In the genomic region with DNA sequence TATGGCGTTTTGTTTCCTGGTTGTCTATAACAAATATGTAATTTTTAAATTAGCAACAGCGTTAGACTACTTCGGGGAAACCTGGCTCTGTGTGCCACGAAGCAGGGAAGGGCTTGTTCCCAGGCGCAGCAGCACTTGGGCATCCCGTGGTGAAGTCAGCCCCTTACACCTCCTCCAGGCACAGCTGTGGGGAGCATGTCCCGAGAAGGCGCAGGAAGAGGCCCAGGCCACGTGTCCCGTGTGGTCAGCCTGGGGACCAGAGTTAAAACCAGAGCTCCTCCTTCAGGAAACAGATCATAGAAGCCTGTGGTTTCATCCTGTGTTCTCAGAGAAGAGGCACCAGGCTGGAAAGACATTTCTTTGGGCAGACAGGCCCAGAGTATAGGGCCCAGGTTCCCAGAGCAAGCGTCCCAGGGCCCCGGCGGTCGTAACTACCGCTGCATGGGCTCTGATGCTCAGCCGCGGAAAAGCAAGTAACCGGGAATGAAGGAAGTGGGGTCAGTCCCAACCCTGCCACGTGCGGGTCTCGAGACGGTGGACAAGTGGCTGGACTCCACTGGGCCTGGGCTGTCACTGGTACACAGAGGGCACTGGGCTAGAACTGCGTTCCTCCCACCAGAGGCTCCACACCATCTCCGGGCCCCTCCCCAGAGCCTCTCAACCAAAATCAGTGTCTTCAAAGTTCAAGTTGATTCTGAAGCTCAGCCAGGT, we compare ENCODE assay signal across 2 cellular contexts.
A peak's percentile ranks its signal among the peaks of the same experiment; 100 is the strongest.
TF ChIP-seq lines count a peak whose summit lies in the region.

No MANE protein-coding gene starts in this region.

TF ChIP-seq in A549, 52 proteins besides CTCF, POLR2A, EP300 and RAD21 (continued from another document):
- TF ChIP-seq, protein P1, sequence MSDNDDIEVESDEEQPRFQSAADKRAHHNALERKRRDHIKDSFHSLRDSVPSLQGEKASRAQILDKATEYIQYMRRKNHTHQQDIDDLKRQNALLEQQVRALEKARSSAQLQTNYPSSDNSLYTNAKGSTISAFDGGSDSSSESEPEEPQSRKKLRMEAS (IDR thresholded peaks at IDR 0.05), result peak; percentile 85

TF ChIP-seq in GM12878, 131 proteins besides CTCF, POLR2A, EP300 and RAD21 (continued from another document):
- TF ChIP-seq, protein P2, sequence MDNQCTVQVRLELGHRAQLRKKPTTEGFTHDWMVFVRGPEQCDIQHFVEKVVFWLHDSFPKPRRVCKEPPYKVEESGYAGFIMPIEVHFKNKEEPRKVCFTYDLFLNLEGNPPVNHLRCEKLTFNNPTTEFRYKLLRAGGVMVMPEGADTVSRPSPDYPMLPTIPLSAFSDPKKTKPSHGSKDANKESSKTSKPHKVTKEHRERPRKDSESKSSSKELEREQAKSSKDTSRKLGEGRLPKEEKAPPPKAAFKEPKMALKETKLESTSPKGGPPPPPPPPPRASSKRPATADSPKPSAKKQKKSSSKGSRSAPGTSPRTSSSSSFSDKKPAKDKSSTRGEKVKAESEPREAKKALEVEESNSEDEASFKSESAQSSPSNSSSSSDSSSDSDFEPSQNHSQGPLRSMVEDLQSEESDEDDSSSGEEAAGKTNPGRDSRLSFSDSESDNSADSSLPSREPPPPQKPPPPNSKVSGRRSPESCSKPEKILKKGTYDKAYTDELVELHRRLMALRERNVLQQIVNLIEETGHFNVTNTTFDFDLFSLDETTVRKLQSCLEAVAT (IDR thresholded peaks at IDR 0.05), result no peak
- TF ChIP-seq BHLHE40 (IDR thresholded peaks at IDR 0.05; ENCODE audit: borderline replicate concordance in 1 of 2, low read depth in 2 of 2, low read length in 1 of 2) (peak; percentile 17 to 31; a peak in 3 of 4 replicates), ZZZ3 (IDR thresholded peaks at IDR 0.05; ENCODE audit: control insufficient read depth, insufficient read length, low read depth) (no peak), MTA2 (IDR thresholded peaks at IDR 0.05; ENCODE audit: low read depth) (no peak), BMI1 (IDR thresholded peaks at IDR 0.05; ENCODE audit: borderline replicate concordance) (no peak), HDAC6 (IDR thresholded peaks at IDR 0.05; ENCODE audit: unreplicated experiment) (no peak), LARP7 (IDR thresholded peaks at IDR 0.05) (no peak), SMC3 (IDR thresholded peaks at IDR 0.05; ENCODE audit: borderline replicate concordance, low read length) (peak; percentile 17), IKZF1 (conservative IDR thresholded peaks at IDR 0.05) (peak; percentile 58; the same call in 1 of the 2 replicates), EED (IDR thresholded peaks at IDR 0.05; ENCODE audit: low read depth) (peak; percentile 69), ZNF384 (IDR thresholded peaks at IDR 0.05; ENCODE audit: borderline replicate concordance, low read depth, low read length) (no peak), TCF7 (IDR thresholded peaks at IDR 0.05; ENCODE audit: borderline replicate concordance) (no peak), NFIC (IDR thresholded peaks at IDR 0.05; ENCODE audit: low read depth, low read length) (no peak), NBN (IDR thresholded peaks at IDR 0.05) (0 out of 2 replicates have a peak, but pooled peaks have one; percentile 26), SMAD5 (IDR thresholded peaks at IDR 0.05; ENCODE audit: low read depth) (no peak), SPI1 (IDR thresholded peaks at IDR 0.05; ENCODE audit: borderline replicate concordance, insufficient read depth, low read depth, low read length) (no peak), SRF (IDR thresholded peaks at IDR 0.05; ENCODE audit: low read depth in 2 of 2, low read length in 2 of 2) (no peak), IKZF2 (IDR thresholded peaks at IDR 0.05) (peak in 1 of 2 experiments; percentile 59; a peak in 3 of 4 replicates), POU2F2 (IDR thresholded peaks at IDR 0.05; ENCODE audit: borderline replicate concordance, low read depth, low read length) (no peak), MXI1 (IDR thresholded peaks at IDR 0.05; ENCODE audit: low read depth, low read length) (peak; percentile 57; the same call in 1 of the 2 replicates), NR2C2 (IDR thresholded peaks at IDR 0.05; ENCODE audit: borderline replicate concordance, control insufficient read depth, insufficient read length, low read depth) (no peak), POLR2AphosphoS5 (IDR thresholded peaks at IDR 0.05; ENCODE audit: low read length) (peak; percentile 51), TCF12 (IDR thresholded peaks at IDR 0.05; ENCODE audit: low read depth, low read length) (0 out of 2 replicates have a peak, but pooled peaks have one; percentile 13), SP1 (IDR thresholded peaks at IDR 0.05; ENCODE audit: low read depth, low read length) (no peak), PML (IDR thresholded peaks at IDR 0.05; ENCODE audit: low read length) (no peak), KDM1A (IDR thresholded peaks at IDR 0.05; ENCODE audit: borderline replicate concordance) (no peak)
- TF ChIP-seq, protein P3, sequence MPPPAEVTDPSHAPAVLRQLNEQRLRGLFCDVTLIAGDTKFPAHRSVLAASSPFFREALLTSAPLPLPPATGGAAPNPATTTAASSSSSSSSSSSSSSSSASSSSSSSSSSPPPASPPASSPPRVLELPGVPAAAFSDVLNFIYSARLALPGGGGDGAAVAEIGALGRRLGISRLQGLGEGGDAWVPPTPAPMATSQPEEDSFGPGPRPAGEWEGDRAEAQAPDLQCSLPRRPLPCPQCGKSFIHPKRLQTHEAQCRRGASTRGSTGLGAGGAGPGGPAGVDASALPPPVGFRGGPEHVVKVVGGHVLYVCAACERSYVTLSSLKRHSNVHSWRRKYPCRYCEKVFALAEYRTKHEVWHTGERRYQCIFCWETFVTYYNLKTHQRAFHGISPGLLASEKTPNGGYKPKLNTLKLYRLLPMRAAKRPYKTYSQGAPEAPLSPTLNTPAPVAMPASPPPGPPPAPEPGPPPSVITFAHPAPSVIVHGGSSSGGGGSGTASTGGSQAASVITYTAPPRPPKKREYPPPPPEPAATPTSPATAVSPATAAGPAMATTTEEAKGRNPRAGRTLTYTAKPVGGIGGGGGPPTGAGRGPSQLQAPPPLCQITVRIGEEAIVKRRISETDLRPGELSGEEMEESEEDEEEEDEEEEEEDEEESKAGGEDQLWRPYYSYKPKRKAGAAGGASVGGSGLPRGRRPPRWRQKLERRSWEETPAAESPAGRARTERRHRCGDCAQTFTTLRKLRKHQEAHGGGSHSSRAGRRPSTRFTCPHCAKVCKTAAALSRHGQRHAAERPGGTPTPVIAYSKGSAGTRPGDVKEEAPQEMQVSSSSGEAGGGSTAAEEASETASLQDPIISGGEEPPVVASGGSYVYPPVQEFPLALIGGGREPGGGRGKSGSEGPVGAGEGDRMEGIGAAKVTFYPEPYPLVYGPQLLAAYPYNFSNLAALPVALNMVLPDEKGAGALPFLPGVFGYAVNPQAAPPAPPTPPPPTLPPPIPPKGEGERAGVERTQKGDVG (CRISPR knock-in tag; IDR thresholded peaks at IDR 0.05), result no peak
- TF ChIP-seq, protein P1 (IDR thresholded peaks at IDR 0.05; ENCODE audit: low read depth, low read length), result peak; percentile 61; the same call in 1 of the 2 replicates
- TF ChIP-seq, protein P4, sequence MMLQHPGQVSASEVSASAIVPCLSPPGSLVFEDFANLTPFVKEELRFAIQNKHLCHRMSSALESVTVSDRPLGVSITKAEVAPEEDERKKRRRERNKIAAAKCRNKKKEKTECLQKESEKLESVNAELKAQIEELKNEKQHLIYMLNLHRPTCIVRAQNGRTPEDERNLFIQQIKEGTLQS (IDR thresholded peaks at IDR 0.05; ENCODE audit: borderline replicate concordance, extremely low read depth, low read depth, low read length), result peak; percentile 58; the same call in 1 of the 2 replicates
- TF ChIP-seq, protein P5, sequence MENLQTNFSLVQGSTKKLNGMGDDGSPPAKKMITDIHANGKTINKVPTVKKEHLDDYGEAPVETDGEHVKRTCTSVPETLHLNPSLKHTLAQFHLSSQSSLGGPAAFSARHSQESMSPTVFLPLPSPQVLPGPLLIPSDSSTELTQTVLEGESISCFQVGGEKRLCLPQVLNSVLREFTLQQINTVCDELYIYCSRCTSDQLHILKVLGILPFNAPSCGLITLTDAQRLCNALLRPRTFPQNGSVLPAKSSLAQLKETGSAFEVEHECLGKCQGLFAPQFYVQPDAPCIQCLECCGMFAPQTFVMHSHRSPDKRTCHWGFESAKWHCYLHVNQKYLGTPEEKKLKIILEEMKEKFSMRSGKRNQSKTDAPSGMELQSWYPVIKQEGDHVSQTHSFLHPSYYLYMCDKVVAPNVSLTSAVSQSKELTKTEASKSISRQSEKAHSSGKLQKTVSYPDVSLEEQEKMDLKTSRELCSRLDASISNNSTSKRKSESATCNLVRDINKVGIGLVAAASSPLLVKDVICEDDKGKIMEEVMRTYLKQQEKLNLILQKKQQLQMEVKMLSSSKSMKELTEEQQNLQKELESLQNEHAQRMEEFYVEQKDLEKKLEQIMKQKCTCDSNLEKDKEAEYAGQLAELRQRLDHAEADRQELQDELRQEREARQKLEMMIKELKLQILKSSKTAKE (IDR thresholded peaks at IDR 0.05; ENCODE audit: low read depth, poor library complexity, severe bottlenecking), result no peak
- TF ChIP-seq, protein P6, sequence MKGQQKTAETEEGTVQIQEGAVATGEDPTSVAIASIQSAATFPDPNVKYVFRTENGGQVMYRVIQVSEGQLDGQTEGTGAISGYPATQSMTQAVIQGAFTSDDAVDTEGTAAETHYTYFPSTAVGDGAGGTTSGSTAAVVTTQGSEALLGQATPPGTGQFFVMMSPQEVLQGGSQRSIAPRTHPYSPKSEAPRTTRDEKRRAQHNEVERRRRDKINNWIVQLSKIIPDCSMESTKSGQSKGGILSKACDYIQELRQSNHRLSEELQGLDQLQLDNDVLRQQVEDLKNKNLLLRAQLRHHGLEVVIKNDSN (IDR thresholded peaks at IDR 0.05; ENCODE audit: borderline replicate concordance, extremely low read length, insufficient read depth, low read depth, low read length), result peak; percentile 84
- TF ChIP-seq, protein P7, sequence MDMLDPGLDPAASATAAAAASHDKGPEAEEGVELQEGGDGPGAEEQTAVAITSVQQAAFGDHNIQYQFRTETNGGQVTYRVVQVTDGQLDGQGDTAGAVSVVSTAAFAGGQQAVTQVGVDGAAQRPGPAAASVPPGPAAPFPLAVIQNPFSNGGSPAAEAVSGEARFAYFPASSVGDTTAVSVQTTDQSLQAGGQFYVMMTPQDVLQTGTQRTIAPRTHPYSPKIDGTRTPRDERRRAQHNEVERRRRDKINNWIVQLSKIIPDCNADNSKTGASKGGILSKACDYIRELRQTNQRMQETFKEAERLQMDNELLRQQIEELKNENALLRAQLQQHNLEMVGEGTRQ (IDR thresholded peaks at IDR 0.05; ENCODE audit: borderline replicate concordance, low read depth, low read length), result peak; percentile 70
- TF ChIP-seq, protein P8, sequence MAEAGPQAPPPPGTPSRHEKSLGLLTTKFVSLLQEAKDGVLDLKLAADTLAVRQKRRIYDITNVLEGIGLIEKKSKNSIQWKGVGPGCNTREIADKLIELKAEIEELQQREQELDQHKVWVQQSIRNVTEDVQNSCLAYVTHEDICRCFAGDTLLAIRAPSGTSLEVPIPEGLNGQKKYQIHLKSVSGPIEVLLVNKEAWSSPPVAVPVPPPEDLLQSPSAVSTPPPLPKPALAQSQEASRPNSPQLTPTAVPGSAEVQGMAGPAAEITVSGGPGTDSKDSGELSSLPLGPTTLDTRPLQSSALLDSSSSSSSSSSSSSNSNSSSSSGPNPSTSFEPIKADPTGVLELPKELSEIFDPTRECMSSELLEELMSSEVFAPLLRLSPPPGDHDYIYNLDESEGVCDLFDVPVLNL (IDR thresholded peaks at IDR 0.05; ENCODE audit: low read depth, low read length), result no peak
- TF ChIP-seq, protein P9, sequence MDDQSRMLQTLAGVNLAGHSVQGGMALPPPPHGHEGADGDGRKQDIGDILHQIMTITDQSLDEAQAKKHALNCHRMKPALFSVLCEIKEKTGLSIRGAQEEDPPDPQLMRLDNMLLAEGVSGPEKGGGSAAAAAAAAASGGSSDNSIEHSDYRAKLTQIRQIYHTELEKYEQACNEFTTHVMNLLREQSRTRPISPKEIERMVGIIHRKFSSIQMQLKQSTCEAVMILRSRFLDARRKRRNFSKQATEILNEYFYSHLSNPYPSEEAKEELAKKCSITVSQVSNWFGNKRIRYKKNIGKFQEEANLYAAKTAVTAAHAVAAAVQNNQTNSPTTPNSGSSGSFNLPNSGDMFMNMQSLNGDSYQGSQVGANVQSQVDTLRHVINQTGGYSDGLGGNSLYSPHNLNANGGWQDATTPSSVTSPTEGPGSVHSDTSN (IDR thresholded peaks at IDR 0.05; ENCODE audit: insufficient replicate concordance, low read depth, low read length), result peak; percentile 4
